Comparison of ENCODE assay signal across 13 cellular contexts in the genomic region with DNA sequence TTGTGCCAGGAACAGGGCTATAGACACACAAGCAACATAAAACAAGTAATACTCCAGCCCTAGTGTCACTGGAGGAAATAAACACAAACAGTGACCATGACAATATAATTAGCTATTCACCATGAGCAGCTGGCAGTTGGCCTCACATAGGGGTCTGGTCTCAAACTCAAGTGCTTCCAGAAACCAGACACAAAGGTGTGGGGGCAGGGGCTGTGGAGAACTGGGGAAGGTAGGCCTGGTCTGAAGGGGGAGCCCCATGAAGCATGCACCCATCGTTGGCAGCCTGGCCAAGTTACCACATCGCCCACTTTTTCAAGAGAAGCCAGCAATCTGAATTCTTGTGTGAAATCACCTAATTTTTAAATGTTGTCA. TPM values are rescaled to one million over a fixed set of nuclear protein-coding genes. Genes with fewer than 3 reads are reported as not detected.
DNase-seq lines count a peak whose midpoint lies in the region; TF ChIP-seq lines count a peak whose summit lies in the region.
"Had no signal": no experiment of that assay in that cellular context is flagged by ENCODE, and none has a peak within 500 bp of the region (broad histone marks: within the 10 kb centered on the region; RNA-seq: fewer than 3 reads in every experiment).

No MANE protein-coding gene starts in this region.

- H2AFZ ChIP-seq in GM23248 = no peak overlapping the region

- H3K4me3 ChIP-seq in GM23248 = no peak overlapping the region
- H3K4me3 ChIP-seq in ascending aorta = no peak overlapping the region
- H3K4me3 ChIP-seq in sigmoid colon = no peak overlapping the region
- H3K4me3 ChIP-seq: cardiac muscle cell, mucosa of descending colon had no signal

- no peaks in the 10 kb centered on the region for H3K27me3 ChIP-seq in GM23248 (replicated peaks; ENCODE audit: insufficient read depth)
- no peaks in the 10 kb centered on the region for H3K27me3 ChIP-seq in ascending aorta
- H3K27me3 ChIP-seq in sigmoid colon = no peaks in the 10 kb centered on the region
- H3K27me3 ChIP-seq: cardiac muscle cell had no signal

- no peaks in the 10 kb centered on the region for H3K36me3 ChIP-seq in GM23248 (ENCODE audit: low read depth)
- H3K36me3 ChIP-seq in ascending aorta = no peaks in the 10 kb centered on the region
- no peaks in the 10 kb centered on the region for H3K36me3 ChIP-seq in sigmoid colon
- H3K36me3 ChIP-seq: cardiac muscle cell had no signal

- H3K9me3 ChIP-seq in GM23248 (ENCODE audit: low read depth) (no peaks in the 10 kb centered on the region), ascending aorta (no peaks in the 10 kb centered on the region), sigmoid colon (no peaks in the 10 kb centered on the region)
- H3K9me3 ChIP-seq: mucosa of descending colon had no signal

- WGBS in GM23248 (ENCODE audit: low coverage in 1 of 2, low lambda C conversion rate in 2 of 2, missing lambda C conversion rate in 2 of 2), 2 experiments = 44 to 63% methylated on average over 2 of the region's 2 CpGs
- 85 to 92% methylated on average over 2 of the region's 2 CpGs for WGBS in sigmoid colon, 2 donors

- no peaks in the 10 kb centered on the region for H3K79me2 ChIP-seq in GM23248 (ENCODE audit: insufficient read depth)

- no peaks in the 10 kb centered on the region for H3K9me2 ChIP-seq in GM23248 (ENCODE audit: insufficient read depth)

- H3F3A ChIP-seq in GM23248 (ENCODE audit: insufficient read depth) = peaks cover 25% of the 10 kb centered on the region

- 0 out of 2 replicates have a peak overlapping the region, but pooled peaks have one; percentile 80 for H3K9ac ChIP-seq in GM23248

- H4K20me1 ChIP-seq in GM23248 (ENCODE audit: insufficient read depth) = no peaks in the 10 kb centered on the region

- DNase-seq in GM23248 (peak; percentile 32), NCI-H1105 treated with DMSO at 0.1 percent for 48 hours (lab: John Stamatoyannopoulos, UW) (peak; percentile 56), ascending aorta (ENCODE audit: low spot score in 2 of 2) (no peak), sigmoid colon (peak; percentile 40), GM13977 (ENCODE audit: low spot score) (no peak), inferior parietal cortex (ENCODE audit: extremely low spot score) (no peak), anterior cingulate cortex (lab: John Stamatoyannopoulos, UW) (no peak)
- DNase-seq: activated CD4-positive, alpha-beta T cell treated with anti-CD3 and anti-CD28 coated beads, Interleukin-2, amount 10 ng/mL, durations not matched to agents 24 days and 14 days; activated gamma-delta T cell treated with Interleukin-2 at 50 U/mL for 16 hours; erythroblast; mucosa of descending colon; T-cell had no signal

- H3K4me1 ChIP-seq in GM23248 (ENCODE audit: insufficient read depth) (peaks cover 24% of the 10 kb centered on the region), ascending aorta (peaks cover 3 to 32% of the 10 kb centered on the region in 2 donors), sigmoid colon (peaks cover 0 to 26% (median 14%) of the 10 kb centered on the region in 4 donors)

- TF ChIP-seq CTCF in ascending aorta (IDR thresholded peaks at IDR 0.05) (no peak), sigmoid colon (IDR thresholded peaks at IDR 0.05) (no peak), GM13977 (IDR thresholded peaks at IDR 0.05; ENCODE audit: extremely low read depth, insufficient read depth, missing control alignments) (no peak)

- TF ChIP-seq POLR2A in sigmoid colon (IDR thresholded peaks at IDR 0.05) = no peak

- no peak overlapping the region for H3K4me2 ChIP-seq in GM23248 (ENCODE audit: unreplicated experiment)

- TF ChIP-seq EP300 in sigmoid colon (IDR thresholded peaks at IDR 0.05) = no peak

- intact Hi-C loops in ascending aorta (cut with DNase I) (no loop called here), sigmoid colon (cut with DNase I) (no loop called here)

- in situ Hi-C loops in GM23248 (cut with MboI) (no loop called here), GM13977 (cut with MboI; ENCODE audit: low pct_unique_long_range_greater_than_20kb, low sequenced_read_pairs, unreplicated experiment) (no loop called here)

- H3K27ac ChIP-seq in GM23248 (peak overlapping the region; percentile 46), ascending aorta (peak overlapping the region; percentile 94 to 96), sigmoid colon (peak overlapping the region in 2 of 4 donors; percentile 85 to 93)
- H3K27ac ChIP-seq: cardiac muscle cell had no signal

RNA-seq across cellular contexts. Expression of a gene that starts 49.5 kb away (rescaled TPM):
- total RNA-seq in GM23248 (2014; rRNA removed; shearing (Covaris generic)) = 78.8 and 88.5 TPM in 2 replicates
- polyA plus RNA-seq in GM23248 (2016; fragmentation: Nextera tagmentation; extraction: Ambion mirVana) (24.7 and 27.7 TPM in 2 replicates), sigmoid colon (10 to 100 TPM; 24.6 to 32.4 (median 25.0) TPM)
- total RNA-seq in ascending aorta (58.0 TPM), sigmoid colon (100 to 1,000 TPM in 3 of 4 donors, 10 to 100 TPM in 1; 67.9 to 120 (median 107) TPM)

Comparison
In these comparisons a context has a peak if more than half of its experiments do, and no peak if none do; other contexts are left out.
1. DNase-seq: peak in GM23248 (single experiment), NCI-H1105 treated with DMSO at 0.1 percent for 48 hours (single experiment) and sigmoid colon (single experiment); none in ascending aorta (0 of 2), GM13977 (single experiment), inferior parietal cortex (single experiment) and anterior cingulate cortex (0 of 58).